8 cellular contexts compared by ENCODE assay signal in genomic region chr12:24719293-24719721, GRCh38.
DNase-seq lines count a peak whose midpoint lies in the region; ATAC-seq and TF ChIP-seq lines count a peak whose summit lies in the region.

No MANE protein-coding gene starts in this region.

- no peak overlapping the region for H3K4me3 Mint-ChIP-seq in activated CD4-positive, alpha-beta T cell treated with anti-CD3 and anti-CD28 coated beads for 36 hours

- peaks cover 13% of the 10 kb centered on the region for H3K36me3 Mint-ChIP-seq in activated CD4-positive, alpha-beta T cell treated with anti-CD3 and anti-CD28 coated beads for 36 hours (ENCODE audit: low read depth)
- peaks cover 0 to 32% of the 10 kb centered on the region in 2 donors for H3K36me3 Mint-ChIP-seq in activated naive CD4-positive, alpha-beta T cell treated with anti-CD3 and anti-CD28 coated beads, Interleukin-2, amount 50 U/mL, for 72 hours

- H3K4me3 ChIP-seq in dorsolateral prefrontal cortex, result no peak overlapping the region

- peaks cover 33% of the 10 kb centered on the region for H3K4me1 Mint-ChIP-seq in activated CD4-positive, alpha-beta T cell treated with anti-CD3 and anti-CD28 coated beads for 36 hours

- intact Hi-C loops in activated CD4-positive, alpha-beta T cell treated with anti-CD3 and anti-CD28 coated beads for 36 hours (cut with DNase I, micrococcal nuclease), result loop anchor here (1.0 to 10.0 kb wide), 4 partner anchors 10 to 335 kb away; a partner anchor contains a TSS
- intact Hi-C loops in dorsolateral prefrontal cortex (cut with DNase I), result no loop called here

- peak; percentile 77 for DNase-seq in activated CD4-positive, alpha-beta T cell treated with anti-CD3 and anti-CD28 coated beads for 36 hours
- no peak for DNase-seq in activated CD4-positive, alpha-beta T cell treated with anti-CD3 and anti-CD28 coated beads, Interleukin-2, amount 50 U/mL, for 4 hours
- DNase-seq in activated naive CD4-positive, alpha-beta T cell treated with anti-CD3 and anti-CD28 coated beads, Interleukin-2, amount 50 U/mL, for 72 hours (ENCODE audit: low spot score in 2 of 2), result peak in 1 of 2 donors; percentile 49
- DNase-seq in stimulated activated CD4-positive, alpha-beta T cell treated with anti-CD3 and anti-CD28 coated beads, Interleukin-4, amount 100 ng/mL, for 48 hours (ENCODE audit: low read depth in 2 of 2), result peak; percentile 12 to 44
- no peak for DNase-seq in dorsolateral prefrontal cortex
- no peak for DNase-seq in GF-D8 (lab: John Stamatoyannopoulos, UW)
- DNase-seq in inferior parietal cortex (ENCODE audit: extremely low spot score), result no peak

- peaks cover 5% of the 10 kb centered on the region for H3K9me3 Mint-ChIP-seq in activated CD4-positive, alpha-beta T cell treated with anti-CD3 and anti-CD28 coated beads for 36 hours (ENCODE audit: low read depth)
- H3K9me3 Mint-ChIP-seq in activated naive CD4-positive, alpha-beta T cell treated with anti-CD3 and anti-CD28 coated beads, Interleukin-2, amount 50 U/mL, for 72 hours, result peaks cover 15 to 17% of the 10 kb centered on the region in 2 donors

- ATAC-seq in activated CD4-positive, alpha-beta T cell treated with anti-CD3 and anti-CD28 coated beads for 36 hours, result peak; percentile 93
- ATAC-seq in HG03280 (IDR thresholded peaks at IDR 0.05; ENCODE audit: unreplicated experiment), result peak; percentile 79
- ATAC-seq in activated naive CD4-positive, alpha-beta T cell treated with anti-CD3 and anti-CD28 coated beads, Interleukin-2, amount 50 U/mL, for 72 hours, result peak; percentile 94 to 98

- H3K27ac Mint-ChIP-seq in activated CD4-positive, alpha-beta T cell treated with anti-CD3 and anti-CD28 coated beads for 36 hours, result peak overlapping the region; percentile 87
- peak overlapping the region; percentile 48 to 93 for H3K27ac Mint-ChIP-seq in activated naive CD4-positive, alpha-beta T cell treated with anti-CD3 and anti-CD28 coated beads, Interleukin-2, amount 50 U/mL, for 72 hours

- POLR2A ChIA-PET in activated CD4-positive, alpha-beta T cell treated with anti-CD3 and anti-CD28 coated beads for 36 hours (lab: Charles Lee), result interaction anchor here (0.8 kb wide), 1 partner anchor 10 kb away, joined by 3 read pairs; no protein-coding TSS in a partner anchor

- no peak for TF ChIP-seq CTCF in dorsolateral prefrontal cortex (IDR thresholded peaks at IDR 0.05 in 54 of 56, conservative IDR thresholded peaks at IDR 0.05 in 2 of 56; ENCODE audit: low read depth in 1 of 56, partially characterized antibody in 56 of 56)

- H3K27me3 ChIP-seq in dorsolateral prefrontal cortex, result no peaks in the 10 kb centered on the region

- CTCF ChIA-PET in activated CD4-positive, alpha-beta T cell treated with anti-CD3 and anti-CD28 coated beads for 36 hours (lab: Charles Lee), result no interaction called here

- no peak overlapping the region for H3K27ac ChIP-seq in dorsolateral prefrontal cortex

- peaks cover 8% of the 10 kb centered on the region for H3K27me3 Mint-ChIP-seq in activated CD4-positive, alpha-beta T cell treated with anti-CD3 and anti-CD28 coated beads for 36 hours

Comparison
In these comparisons a context has a peak if more than half of its experiments do, and no peak if none do; other contexts are left out.
1. DNase-seq: peak in activated CD4-positive, alpha-beta T cell treated with anti-CD3 and anti-CD28 coated beads for 36 hours (single experiment) and stimulated activated CD4-positive, alpha-beta T cell treated with anti-CD3 and anti-CD28 coated beads, Interleukin-4, amount 100 ng/mL, for 48 hours (2 of 2); none in activated CD4-positive, alpha-beta T cell treated with anti-CD3 and anti-CD28 coated beads, Interleukin-2, amount 50 U/mL, for 4 hours (0 of 2), dorsolateral prefrontal cortex (0 of 10), GF-D8 (single experiment) and inferior parietal cortex (single experiment).
2. intact Hi-C loops: an anchor here in activated CD4-positive, alpha-beta T cell treated with anti-CD3 and anti-CD28 coated beads for 36 hours (1.0 to 10.0 kb wide); none called in dorsolateral prefrontal cortex.
3. Peak in every context shown above with its lines, with median percentiles within 50 percentile points of each other: ATAC-seq.